ENCODE assay signal across 8 cellular contexts in the genomic region with DNA sequence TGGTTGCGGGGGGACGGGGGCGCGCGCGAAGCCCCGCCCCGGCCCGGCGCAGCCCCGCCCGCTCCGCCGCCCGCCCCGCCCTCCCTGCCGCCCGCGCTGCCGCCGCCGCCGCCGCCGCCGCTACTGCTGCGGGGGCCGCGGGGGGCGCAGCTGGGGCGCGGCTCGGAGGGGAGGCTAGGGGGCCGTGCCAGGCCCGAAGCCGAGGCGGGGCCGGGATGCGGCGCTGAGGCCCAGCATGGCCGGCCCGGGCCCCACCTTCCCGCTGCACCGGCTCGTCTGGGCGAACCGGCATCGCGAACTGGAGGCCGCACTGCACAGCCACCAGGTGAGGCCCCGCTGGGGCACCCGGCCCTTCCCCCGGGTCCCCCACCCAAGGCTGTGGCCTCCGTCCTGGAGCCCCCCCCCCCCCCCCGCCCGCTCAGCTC. TPM values are rescaled to one million over a fixed set of nuclear protein-coding genes. Genes with fewer than 3 reads are reported as not detected.
DNase-seq lines count a peak whose midpoint lies in the region; ATAC-seq and TF ChIP-seq lines count a peak whose summit lies in the region.

A gene (plus strand): TSS at position 78 of the 425 bp plus-strand sequence. CDS start 158 bp downstream, at position 236.

- intact Hi-C loops in left lung (cut with DNase I) = no loop called here

- H3K36me3 ChIP-seq in left lung = peaks cover 0 to 64% of the 10 kb centered on the region in 2 donors

- H3K9me3 ChIP-seq in left lung = no peaks in the 10 kb centered on the region

- no peaks in the 10 kb centered on the region for H3K27me3 ChIP-seq in left lung

- in situ Hi-C loops in ACHN (cut with HindIII; ENCODE audit: low pct_ligation_motif_present, low pct_unique_long_range_greater_than_20kb, low sequenced_read_pairs) = no loop called here

- H3K27ac ChIP-seq in left lung = peak within 1 kb of the TSS; percentile 92 to 100

- H3K4me3 ChIP-seq in left lung = peak within 1 kb of the TSS; percentile 81 to 89

- no peak for TF ChIP-seq POLR2A in GM18505 (IDR thresholded peaks at IDR 0.05; ENCODE audit: borderline replicate concordance, extremely low read depth, insufficient read depth, insufficient read length)

- peaks cover 37% of the 10 kb centered on the region for H3K36me3 Mint-ChIP-seq in brain

- peak within 1 kb of the TSS; percentile 91 to 94 (median 92) for H3K4me3 Mint-ChIP-seq in brain

- peak within 1 kb of the TSS; percentile 92 to 99 (median 96) for H3K27ac Mint-ChIP-seq in brain

- peaks cover 0 to 5% (median 0%) of the 10 kb centered on the region in 5 experiments for H3K9me3 Mint-ChIP-seq in brain

- H3K4me1 ChIP-seq in left lung = peaks cover 11 to 86% of the 10 kb centered on the region in 2 donors

- DNase-seq in A172 (ENCODE audit: low spot score) (no peak), HT1080 (ENCODE audit: low read depth) (no peak), left lung (peak in 1 of 2 donors; percentile 55), ACHN (no peak)
- DNase-seq in activated effector memory CD4-positive, alpha-beta T cell treated with anti-CD3 and anti-CD28 coated beads, Interleukin-2, amount 50 U/mL, for 16 hours = no peak

- H3K4me1 Mint-ChIP-seq in brain = peaks cover 40% of the 10 kb centered on the region

- ATAC-seq in GM18505 (IDR thresholded peaks at IDR 0.05; ENCODE audit: unreplicated experiment) (peak; percentile 48), left lung (no peak)

- TF ChIP-seq CTCF in brain (conservative IDR thresholded peaks at IDR 0.05) (no peak), left lung (IDR thresholded peaks at IDR 0.05) (no peak), subcutaneous adipose tissue (IDR thresholded peaks at IDR 0.05; ENCODE audit: low read depth) (no peak)

- peaks cover 5% of the 10 kb centered on the region for H3K27me3 Mint-ChIP-seq in brain

RNA-seq across cellular contexts. Expression of the gene that starts here (rescaled TPM):
- 25.4 and 51.8 TPM in 2 replicates for total RNA-seq in A172 (2014; rRNA removed; shearing (Covaris generic))
- total RNA-seq in HT1080 (2014; rRNA removed; shearing (Covaris generic)) = 26.5 and 27.6 TPM in 2 replicates
- 16.5 and 19.1 TPM in 2 replicates for polyA plus RNA-seq in HT1080 (2015; cell fraction: cytosol; rRNA removed)
- polyA plus RNA-seq in HT1080 (2015; cell fraction: nucleus; rRNA removed) = 62.5 and 64.1 TPM in 2 replicates
- 35.3 TPM for polyA plus RNA-seq in brain (ENCODE audit: insufficient read depth, low read depth, low replicate concordance)
- 10 to 100 TPM; 48.0 to 81.2 TPM for total RNA-seq in left lung
- total RNA-seq in subcutaneous adipose tissue = 10 to 100 TPM; 12.4 to 43.7 (median 31.4) TPM
